In genomic region chr17:63834431-63835166, GRCh38 we compare ENCODE assay signal across 8 cellular contexts. TPM values are rescaled to one million over a fixed set of nuclear protein-coding genes. Genes with fewer than 3 reads are reported as not detected.
DNase-seq lines count a peak whose midpoint lies in the region; ATAC-seq and TF ChIP-seq lines count a peak whose summit lies in the region.

No MANE protein-coding gene starts in this region.

- H3K9me3 ChIP-seq in mucosa of descending colon (no peaks in the 10 kb centered on the region), upper lobe of left lung (no peaks in the 10 kb centered on the region)

- H3K4me3 ChIP-seq in mucosa of descending colon (no peak overlapping the region), upper lobe of left lung (no peak overlapping the region)

- H3K4me3 Mint-ChIP-seq in activated CD4-positive, alpha-beta T cell treated with anti-CD3 and anti-CD28 coated beads, Interleukin-2, amount 10 ng/mL, durations not matched to agents 7 days and 5 days = no peak overlapping the region

- TF ChIP-seq CTCF in mucosa of descending colon (IDR thresholded peaks at IDR 0.05) (peak; percentile 20), upper lobe of left lung (IDR thresholded peaks at IDR 0.05) (peak in 4 of 6 experiments; percentile 23 to 52 (median 47))

- H3K4me1 Mint-ChIP-seq in activated CD4-positive, alpha-beta T cell treated with anti-CD3 and anti-CD28 coated beads, Interleukin-2, amount 10 ng/mL, durations not matched to agents 7 days and 5 days = peaks cover 57% of the 10 kb centered on the region

- no peak for TF ChIP-seq EP300 in upper lobe of left lung (IDR thresholded peaks at IDR 0.05)

- no peaks in the 10 kb centered on the region for H3K27me3 Mint-ChIP-seq in activated CD4-positive, alpha-beta T cell treated with anti-CD3 and anti-CD28 coated beads, Interleukin-2, amount 10 ng/mL, durations not matched to agents 7 days and 5 days

- WGBS in upper lobe of left lung, 2 donors = 30 to 39% methylated on average over 8 to 13 of the region's 13 CpGs

- no peak for TF ChIP-seq POLR2A in upper lobe of left lung (IDR thresholded peaks at IDR 0.05)

- H3K9me3 Mint-ChIP-seq in activated CD4-positive, alpha-beta T cell treated with anti-CD3 and anti-CD28 coated beads, Interleukin-2, amount 10 ng/mL, durations not matched to agents 7 days and 5 days = no peaks in the 10 kb centered on the region

- H3K36me3 ChIP-seq in mucosa of descending colon (ENCODE audit: low read depth) (peaks cover 37% of the 10 kb centered on the region), upper lobe of left lung (peaks cover 49 to 80% (median 74%) of the 10 kb centered on the region in 4 donors)

- peaks cover 59% of the 10 kb centered on the region for H3K36me3 Mint-ChIP-seq in activated CD4-positive, alpha-beta T cell treated with anti-CD3 and anti-CD28 coated beads, Interleukin-2, amount 10 ng/mL, durations not matched to agents 7 days and 5 days (ENCODE audit: low read depth)

- POLR2A ChIA-PET in activated CD4-positive, alpha-beta T cell treated with anti-CD3 and anti-CD28 coated beads, Interleukin-2, amount 10 ng/mL, durations not matched to agents 7 days and 5 days (lab: Charles Lee) = no interaction called here

- peak; percentile 54 for ATAC-seq in HG03060 (IDR thresholded peaks at IDR 0.05; ENCODE audit: low read depth, unreplicated experiment)
- ATAC-seq in mucosa of descending colon = peak; percentile 77
- ATAC-seq in upper lobe of left lung (ENCODE audit: low FRiP score in 2 of 2) = peak; percentile 37 to 38

- no peaks in the 10 kb centered on the region for H3K27me3 ChIP-seq in upper lobe of left lung

- H3K27ac Mint-ChIP-seq in activated CD4-positive, alpha-beta T cell treated with anti-CD3 and anti-CD28 coated beads, Interleukin-2, amount 10 ng/mL, durations not matched to agents 7 days and 5 days = peak overlapping the region; percentile 16

- CTCF ChIA-PET in activated CD4-positive, alpha-beta T cell treated with anti-CD3 and anti-CD28 coated beads, Interleukin-2, amount 10 ng/mL, durations not matched to agents 7 days and 5 days (lab: Charles Lee) = interaction anchor here (0.6 to 8.7 kb wide), 13 partner anchors 9 to 409 kb away, joined by 3 to 47 read pairs (median 4); partner anchors contain the start of genes CCDC47, DDX42 and SMARCD2

- intact Hi-C loops in mucosa of descending colon (cut with DNase I, micrococcal nuclease) = no loop called here

- H3K4me1 ChIP-seq in mucosa of descending colon (ENCODE audit: low read depth) (peaks cover 15% of the 10 kb centered on the region), upper lobe of left lung (peaks cover 27 to 39% (median 35%) of the 10 kb centered on the region in 4 donors)

- H3K27ac ChIP-seq in upper lobe of left lung = peak overlapping the region in 1 of 4 donors; percentile 55

- DNase-seq in activated T-cell treated with anti-CD3 and anti-CD28 coated beads for 24 hours (ENCODE audit: low read depth) (peak; percentile 38), activated T-cell treated with anti-CD3 and anti-CD28 coated beads for 4 hours (no peak), NCI-H510A treated with DMSO at 0.1 percent for 48 hours (lab: John Stamatoyannopoulos, UW) (peak; percentile 77), mucosa of descending colon (peak in 2 of 3 donors; percentile 55 to 67), upper lobe of left lung (peak in 1 of 2 donors; percentile 59)
- peak; percentile 73 for DNase-seq in activated CD4-positive, alpha-beta T cell treated with anti-CD3 and anti-CD28 coated beads, Interleukin-2, amount 10 ng/mL, durations not matched to agents 7 days and 5 days
- peak; percentile 58 for DNase-seq in effector CD4-positive, alpha-beta T cell

RNA-seq across cellular contexts. Expression of gene FTSJ3, which starts 7.1 kb away (rescaled TPM):
- total RNA-seq in activated CD4-positive, alpha-beta T cell treated with anti-CD3 and anti-CD28 coated beads, Interleukin-2, amount 10 ng/mL, durations not matched to agents 7 days and 5 days = 10 to 100 TPM; 49.2 to 55.0 TPM
- total RNA-seq in mucosa of descending colon = 10 to 100 TPM; 26.9 to 48.2 (median 29.4) TPM
- total RNA-seq in upper lobe of left lung = 10 to 100 TPM; 24.7 to 75.4 (median 41.8) TPM

RNA-seq across cellular contexts. Expression of gene PSMC5, which starts 7.4 kb away (rescaled TPM):
- total RNA-seq in activated CD4-positive, alpha-beta T cell treated with anti-CD3 and anti-CD28 coated beads, Interleukin-2, amount 10 ng/mL, durations not matched to agents 7 days and 5 days = 100 to 1,000 TPM; 119 to 155 TPM
- total RNA-seq in mucosa of descending colon (100 to 1,000 TPM in 1 of 3 donors, 10 to 100 TPM in 2; 73.3 to 151 (median 96.4) TPM), upper lobe of left lung (100 to 1,000 TPM in 1 of 6 donors, 10 to 100 TPM in 5; 55.2 to 118 (median 88.1) TPM)

RNA-seq across cellular contexts. Expression of gene SMARCD2, which starts 7.9 kb away (rescaled TPM):
- total RNA-seq in activated CD4-positive, alpha-beta T cell treated with anti-CD3 and anti-CD28 coated beads, Interleukin-2, amount 10 ng/mL, durations not matched to agents 7 days and 5 days = 100 to 1,000 TPM; 133 to 138 TPM
- total RNA-seq in mucosa of descending colon = 10 to 100 TPM; 76.6 to 82.1 (median 80.4) TPM
- total RNA-seq in upper lobe of left lung = 100 to 1,000 TPM in 3 of 6 donors, 10 to 100 TPM in 3; 77.0 to 137 (median 95.7) TPM

RNA-seq across cellular contexts. Expression of gene CSH2, which starts 38.9 kb away (rescaled TPM):
- total RNA-seq in activated CD4-positive, alpha-beta T cell treated with anti-CD3 and anti-CD28 coated beads, Interleukin-2, amount 10 ng/mL, durations not matched to agents 7 days and 5 days = not detected
- total RNA-seq in mucosa of descending colon (not detected), upper lobe of left lung (not detected)

RNA-seq across cellular contexts. Expression of gene GH2, which starts 47.1 kb away (rescaled TPM):
- total RNA-seq in activated CD4-positive, alpha-beta T cell treated with anti-CD3 and anti-CD28 coated beads, Interleukin-2, amount 10 ng/mL, durations not matched to agents 7 days and 5 days = not detected
- total RNA-seq in mucosa of descending colon = not detected
- not detected for total RNA-seq in upper lobe of left lung
